ENCODE assay signal across 1 cellular context in the genomic region with DNA sequence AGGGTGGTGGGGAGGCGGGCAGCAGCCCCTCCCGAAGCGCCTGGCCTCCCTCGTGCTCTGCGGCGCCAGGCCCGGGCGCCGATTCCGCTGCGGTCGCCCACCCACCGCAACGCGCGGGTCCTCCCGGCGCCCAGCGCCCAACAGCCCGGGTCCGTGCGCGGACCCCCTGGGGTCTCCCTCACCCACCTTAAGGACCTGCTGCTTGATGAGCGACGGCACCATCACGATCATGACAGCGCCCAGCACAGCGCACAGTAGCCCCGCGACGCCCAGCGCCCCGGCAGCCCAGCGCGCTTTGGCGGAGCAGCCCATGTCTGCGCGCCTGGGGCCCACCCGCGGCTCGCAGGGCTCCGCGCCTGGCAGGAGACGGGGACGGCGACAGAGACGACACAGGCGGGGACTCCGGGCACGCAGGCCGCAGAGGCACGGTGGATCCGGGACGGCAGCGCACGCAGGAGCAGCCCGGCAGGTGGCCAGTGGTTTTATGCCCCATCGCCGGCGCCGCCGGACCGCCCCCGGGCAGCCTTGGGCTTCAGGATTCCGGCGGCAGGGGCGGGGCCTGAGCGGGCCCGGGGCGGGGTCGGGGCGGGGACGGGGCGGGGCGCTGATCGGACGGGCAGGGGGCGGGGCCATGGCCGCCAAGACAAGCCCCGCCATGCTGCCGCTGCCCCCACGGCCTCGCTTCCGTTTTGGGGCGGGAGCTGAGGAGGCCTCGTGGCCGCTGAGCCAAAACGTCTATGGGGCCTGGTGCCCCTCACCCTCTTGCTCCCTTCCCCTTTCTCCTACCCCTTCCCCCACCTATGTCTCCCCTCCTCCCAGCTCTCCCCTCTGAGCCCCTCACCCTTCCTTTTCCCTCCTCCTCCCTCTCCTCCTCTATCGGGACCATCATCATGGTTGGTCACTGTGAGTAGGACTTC.
A peak's percentile ranks its signal among the peaks of the same experiment; 100 is the strongest.
TF ChIP-seq lines count a peak whose summit lies in the region.

SCARB1 (minus strand) TSS at position 456 of the 917 bp plus-strand sequence; CDS start at position 312, 144 bp downstream.

TF ChIP-seq in HepG2, 621 proteins besides CTCF, POLR2A, EP300 and RAD21 (continued from another document and continues in another):
- TF ChIP-seq, protein P1, sequence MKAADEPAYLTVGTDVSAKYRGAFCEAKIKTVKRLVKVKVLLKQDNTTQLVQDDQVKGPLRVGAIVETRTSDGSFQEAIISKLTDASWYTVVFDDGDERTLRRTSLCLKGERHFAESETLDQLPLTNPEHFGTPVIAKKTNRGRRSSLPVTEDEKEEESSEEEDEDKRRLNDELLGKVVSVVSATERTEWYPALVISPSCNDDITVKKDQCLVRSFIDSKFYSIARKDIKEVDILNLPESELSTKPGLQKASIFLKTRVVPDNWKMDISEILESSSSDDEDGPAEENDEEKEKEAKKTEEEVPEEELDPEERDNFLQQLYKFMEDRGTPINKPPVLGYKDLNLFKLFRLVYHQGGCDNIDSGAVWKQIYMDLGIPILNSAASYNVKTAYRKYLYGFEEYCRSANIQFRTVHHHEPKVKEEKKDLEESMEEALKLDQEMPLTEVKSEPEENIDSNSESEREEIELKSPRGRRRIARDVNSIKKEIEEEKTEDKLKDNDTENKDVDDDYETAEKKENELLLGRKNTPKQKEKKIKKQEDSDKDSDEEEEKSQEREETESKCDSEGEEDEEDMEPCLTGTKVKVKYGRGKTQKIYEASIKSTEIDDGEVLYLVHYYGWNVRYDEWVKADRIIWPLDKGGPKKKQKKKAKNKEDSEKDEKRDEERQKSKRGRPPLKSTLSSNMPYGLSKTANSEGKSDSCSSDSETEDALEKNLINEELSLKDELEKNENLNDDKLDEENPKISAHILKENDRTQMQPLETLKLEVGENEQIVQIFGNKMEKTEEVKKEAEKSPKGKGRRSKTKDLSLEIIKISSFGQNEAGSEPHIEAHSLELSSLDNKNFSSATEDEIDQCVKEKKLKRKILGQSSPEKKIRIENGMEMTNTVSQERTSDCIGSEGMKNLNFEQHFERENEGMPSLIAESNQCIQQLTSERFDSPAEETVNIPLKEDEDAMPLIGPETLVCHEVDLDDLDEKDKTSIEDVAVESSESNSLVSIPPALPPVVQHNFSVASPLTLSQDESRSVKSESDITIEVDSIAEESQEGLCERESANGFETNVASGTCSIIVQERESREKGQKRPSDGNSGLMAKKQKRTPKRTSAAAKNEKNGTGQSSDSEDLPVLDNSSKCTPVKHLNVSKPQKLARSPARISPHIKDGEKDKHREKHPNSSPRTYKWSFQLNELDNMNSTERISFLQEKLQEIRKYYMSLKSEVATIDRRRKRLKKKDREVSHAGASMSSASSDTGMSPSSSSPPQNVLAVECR (CRISPR knock-in tag; IDR thresholded peaks at IDR 0.05; ENCODE audit: borderline replicate concordance), result peak; percentile 82
- TF ChIP-seq ZHX2 (IDR thresholded peaks at IDR 0.05; ENCODE audit: low read depth), result no peak
- 0 out of 2 replicates have a peak, but pooled peaks have one; percentile 81 for TF ChIP-seq ZHX2 (CRISPR knock-in tag; IDR thresholded peaks at IDR 0.05; ENCODE audit: borderline replicate concordance)
- no peak for TF ChIP-seq FUBP1 (CRISPR knock-in tag; IDR thresholded peaks at IDR 0.05; ENCODE audit: borderline replicate concordance)
- 0 out of 2 replicates have a peak, but pooled peaks have one; percentile 20 for TF ChIP-seq PRMT3 (CRISPR knock-in tag; IDR thresholded peaks at IDR 0.05; ENCODE audit: borderline replicate concordance, low read depth)
- 0 out of 2 replicates have a peak, but pooled peaks have one; percentile 6 for TF ChIP-seq ZNF629 (CRISPR knock-in tag; conservative IDR thresholded peaks at IDR 0.05)
- 0 out of 2 replicates have a peak, but pooled peaks have one; percentile 35 for TF ChIP-seq GATAD1 (CRISPR knock-in tag; IDR thresholded peaks at IDR 0.05)
- TF ChIP-seq, protein P2, sequence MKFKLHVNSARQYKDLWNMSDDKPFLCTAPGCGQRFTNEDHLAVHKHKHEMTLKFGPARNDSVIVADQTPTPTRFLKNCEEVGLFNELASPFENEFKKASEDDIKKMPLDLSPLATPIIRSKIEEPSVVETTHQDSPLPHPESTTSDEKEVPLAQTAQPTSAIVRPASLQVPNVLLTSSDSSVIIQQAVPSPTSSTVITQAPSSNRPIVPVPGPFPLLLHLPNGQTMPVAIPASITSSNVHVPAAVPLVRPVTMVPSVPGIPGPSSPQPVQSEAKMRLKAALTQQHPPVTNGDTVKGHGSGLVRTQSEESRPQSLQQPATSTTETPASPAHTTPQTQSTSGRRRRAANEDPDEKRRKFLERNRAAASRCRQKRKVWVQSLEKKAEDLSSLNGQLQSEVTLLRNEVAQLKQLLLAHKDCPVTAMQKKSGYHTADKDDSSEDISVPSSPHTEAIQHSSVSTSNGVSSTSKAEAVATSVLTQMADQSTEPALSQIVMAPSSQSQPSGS (CRISPR knock-in tag; IDR thresholded peaks at IDR 0.05), result peak; percentile 61; the same call in 1 of the 2 replicates
- TF ChIP-seq KDM5B (CRISPR knock-in tag; IDR thresholded peaks at IDR 0.05; ENCODE audit: borderline replicate concordance), result peak; percentile 30; the same call in 1 of the 2 replicates
- 0 out of 2 replicates have a peak, but pooled peaks have one; percentile 61 for TF ChIP-seq MYPOP (CRISPR knock-in tag; IDR thresholded peaks at IDR 0.05)
- TF ChIP-seq, protein P3, sequence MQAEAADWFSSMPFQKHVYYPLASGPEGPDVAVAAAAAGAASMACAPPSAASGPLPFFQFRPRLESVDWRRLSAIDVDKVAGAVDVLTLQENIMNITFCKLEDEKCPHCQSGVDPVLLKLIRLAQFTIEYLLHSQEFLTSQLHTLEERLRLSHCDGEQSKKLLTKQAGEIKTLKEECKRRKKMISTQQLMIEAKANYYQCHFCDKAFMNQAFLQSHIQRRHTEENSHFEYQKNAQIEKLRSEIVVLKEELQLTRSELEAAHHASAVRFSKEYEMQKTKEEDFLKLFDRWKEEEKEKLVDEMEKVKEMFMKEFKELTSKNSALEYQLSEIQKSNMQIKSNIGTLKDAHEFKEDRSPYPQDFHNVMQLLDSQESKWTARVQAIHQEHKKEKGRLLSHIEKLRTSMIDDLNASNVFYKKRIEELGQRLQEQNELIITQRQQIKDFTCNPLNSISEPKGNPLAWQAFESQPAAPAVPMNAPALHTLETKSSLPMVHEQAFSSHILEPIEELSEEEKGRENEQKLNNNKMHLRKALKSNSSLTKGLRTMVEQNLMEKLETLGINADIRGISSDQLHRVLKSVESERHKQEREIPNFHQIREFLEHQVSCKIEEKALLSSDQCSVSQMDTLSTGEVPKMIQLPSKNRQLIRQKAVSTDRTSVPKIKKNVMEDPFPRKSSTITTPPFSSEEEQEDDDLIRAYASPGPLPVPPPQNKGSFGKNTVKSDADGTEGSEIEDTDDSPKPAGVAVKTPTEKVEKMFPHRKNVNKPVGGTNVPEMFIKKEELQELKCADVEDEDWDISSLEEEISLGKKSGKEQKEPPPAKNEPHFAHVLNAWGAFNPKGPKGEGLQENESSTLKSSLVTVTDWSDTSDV (CRISPR knock-in tag; IDR thresholded peaks at IDR 0.05), result no peak
- no peak for TF ChIP-seq BHLHE40 (IDR thresholded peaks at IDR 0.05; ENCODE audit: low read length)
- TF ChIP-seq, protein P4, sequence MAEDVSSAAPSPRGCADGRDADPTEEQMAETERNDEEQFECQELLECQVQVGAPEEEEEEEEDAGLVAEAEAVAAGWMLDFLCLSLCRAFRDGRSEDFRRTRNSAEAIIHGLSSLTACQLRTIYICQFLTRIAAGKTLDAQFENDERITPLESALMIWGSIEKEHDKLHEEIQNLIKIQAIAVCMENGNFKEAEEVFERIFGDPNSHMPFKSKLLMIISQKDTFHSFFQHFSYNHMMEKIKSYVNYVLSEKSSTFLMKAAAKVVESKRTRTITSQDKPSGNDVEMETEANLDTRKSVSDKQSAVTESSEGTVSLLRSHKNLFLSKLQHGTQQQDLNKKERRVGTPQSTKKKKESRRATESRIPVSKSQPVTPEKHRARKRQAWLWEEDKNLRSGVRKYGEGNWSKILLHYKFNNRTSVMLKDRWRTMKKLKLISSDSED (CRISPR knock-in tag; IDR thresholded peaks at IDR 0.05), result no peak
- TF ChIP-seq BATF2 (CRISPR knock-in tag; IDR thresholded peaks at IDR 0.05), result no peak; the same call in 1 of the 2 replicates
- peak; percentile 80 for TF ChIP-seq SAP130 (CRISPR knock-in tag; IDR thresholded peaks at IDR 0.05; ENCODE audit: low read depth)
- no peak for TF ChIP-seq ZNF207 (IDR thresholded peaks at IDR 0.05; ENCODE audit: borderline replicate concordance)
- TF ChIP-seq JUND (CRISPR knock-in tag; IDR thresholded peaks at IDR 0.05), result peak; percentile 51; the same call in 1 of the 2 replicates
- peak; percentile 96; the same call in 1 of the 2 replicates for TF ChIP-seq FOXC1 (CRISPR knock-in tag; IDR thresholded peaks at IDR 0.05; ENCODE audit: borderline replicate concordance)
- peak; percentile 44; the same call in 1 of the 2 replicates for TF ChIP-seq SNAPC2 (CRISPR knock-in tag; IDR thresholded peaks at IDR 0.05)
- peak; percentile 5; the same call in 1 of the 2 replicates for TF ChIP-seq RXRB (CRISPR knock-in tag; IDR thresholded peaks at IDR 0.05; ENCODE audit: borderline replicate concordance)
- TF ChIP-seq SPEN (CRISPR knock-in tag; IDR thresholded peaks at IDR 0.05; ENCODE audit: low read depth), result peak; percentile 69
